8 cellular contexts compared by ENCODE assay signal in the genomic region with DNA sequence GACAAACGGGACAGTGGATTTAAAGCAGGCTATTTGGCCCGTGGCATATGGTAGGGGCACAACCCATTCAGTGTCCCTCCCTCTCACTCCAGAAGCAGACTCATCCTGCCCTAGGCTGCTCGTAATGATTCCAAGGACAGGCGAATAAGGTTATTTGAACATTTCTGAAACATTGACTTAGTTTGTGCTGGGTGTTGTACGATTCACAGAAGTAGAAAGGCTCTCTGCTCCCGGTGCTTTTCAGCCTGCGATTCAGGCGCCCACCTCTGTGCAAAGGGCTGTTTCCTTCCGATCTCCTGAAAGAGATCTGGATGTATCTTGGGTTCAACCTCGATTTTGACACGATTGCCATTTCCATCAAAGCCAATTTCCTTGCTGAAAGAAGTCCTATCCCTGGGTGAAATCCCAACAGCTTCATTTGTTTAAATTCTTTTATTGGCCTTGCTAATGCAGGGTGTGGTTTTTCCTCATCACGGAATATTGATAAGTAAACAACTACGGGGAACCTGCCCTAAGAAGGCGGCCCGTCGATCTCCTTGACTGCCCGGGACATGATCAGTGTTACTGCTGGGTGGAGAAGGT. TPM values are rescaled to one million over a fixed set of nuclear protein-coding genes. Genes with fewer than 3 reads are reported as not detected.
DNase-seq lines count a peak whose midpoint lies in the region; ATAC-seq and TF ChIP-seq lines count a peak whose summit lies in the region.

No MANE protein-coding gene starts in this region.

- H3K27ac ChIP-seq in CD4-positive, alpha-beta memory T cell (ENCODE audit: low read depth, low read length): no peak overlapping the region
- no peak overlapping the region for H3K27ac ChIP-seq in KMS-11
- H3K27ac ChIP-seq in breast epithelium: peak overlapping the region; percentile 91 to 99
- H3K27ac ChIP-seq in mesendoderm (ENCODE audit: low read depth, low read length): peak overlapping the region; percentile 50
- peak overlapping the region; percentile 94 to 99 for H3K27ac ChIP-seq in uterus

- H3K27me3 Mint-ChIP-seq in CD4-positive, alpha-beta memory T cell: peaks cover 33 to 36% of the 10 kb centered on the region in 2 donors

- TF ChIP-seq POLR2A in breast epithelium (IDR thresholded peaks at IDR 0.05) (no peak), uterus (IDR thresholded peaks at IDR 0.05) (no peak)

- POLR2A ChIA-PET in CD4-positive, alpha-beta memory T cell (lab: Charles Lee; ENCODE audit: partially characterized antibody): no interaction called here

- peaks cover 0 to 5% (median 0%) of the 10 kb centered on the region in 8 donors for H3K9me3 Mint-ChIP-seq in CD4-positive, alpha-beta memory T cell

- H3K36me3 ChIP-seq in CD4-positive, alpha-beta memory T cell (ENCODE audit: insufficient read depth, low read length): no peaks in the 10 kb centered on the region
- no peaks in the 10 kb centered on the region for H3K36me3 ChIP-seq in KMS-11 (ENCODE audit: insufficient read depth)
- no peaks in the 10 kb centered on the region for H3K36me3 ChIP-seq in breast epithelium
- no peaks in the 10 kb centered on the region for H3K36me3 ChIP-seq in mesendoderm (ENCODE audit: control insufficient read depth, insufficient read depth, low read length)
- H3K36me3 ChIP-seq in uterus: no peaks in the 10 kb centered on the region

- no peak overlapping the region for H2AK5ac ChIP-seq in mesendoderm (ENCODE audit: low read length)

- TF ChIP-seq CTCF in KMS-11 (conservative IDR thresholded peaks at IDR 0.05; ENCODE audit: low read depth, low read length) (no peak), breast epithelium (IDR thresholded peaks at IDR 0.05) (no peak), uterus (IDR thresholded peaks at IDR 0.05) (no peak)

- H3K4me1 ChIP-seq in CD4-positive, alpha-beta memory T cell (ENCODE audit: insufficient read depth, low read length): peaks cover 8% of the 10 kb centered on the region
- peaks cover 13% of the 10 kb centered on the region for H3K4me1 ChIP-seq in KMS-11 (ENCODE audit: low read depth, poor library complexity, severe bottlenecking)
- no peaks in the 10 kb centered on the region for H3K4me1 ChIP-seq in breast epithelium
- H3K4me1 ChIP-seq in mesendoderm (ENCODE audit: control insufficient read depth, low read depth, low read length): no peaks in the 10 kb centered on the region
- H3K4me1 ChIP-seq in uterus: no peaks in the 10 kb centered on the region

- H4K20me1 ChIP-seq in KMS-11 (ENCODE audit: insufficient read depth): no peaks in the 10 kb centered on the region

- no peak overlapping the region for H2BK15ac ChIP-seq in mesendoderm (replicated peaks; ENCODE audit: low read depth)

- peak overlapping the region; percentile 64 to 86 (median 81) for H3K4me3 Mint-ChIP-seq in CD4-positive, alpha-beta memory T cell

- no peak overlapping the region for H3K23ac ChIP-seq in mesendoderm (ENCODE audit: low read length)

- H3K79me2 ChIP-seq in KMS-11 (ENCODE audit: insufficient read depth, low read depth): peaks cover 16% of the 10 kb centered on the region
- H3K79me2 ChIP-seq in mesendoderm (ENCODE audit: control insufficient read depth, insufficient read depth, low read length): peaks cover 5% of the 10 kb centered on the region

- H2BK120ac ChIP-seq in mesendoderm (ENCODE audit: low read depth, low read length): no peak overlapping the region

- H3K27me3 ChIP-seq in CD4-positive, alpha-beta memory T cell (ENCODE audit: insufficient read depth, low read length): peaks cover 33% of the 10 kb centered on the region
- H3K27me3 ChIP-seq in KMS-11 (ENCODE audit: insufficient read depth, low read depth): no peaks in the 10 kb centered on the region
- H3K27me3 ChIP-seq in breast epithelium: no peaks in the 10 kb centered on the region
- no peaks in the 10 kb centered on the region for H3K27me3 ChIP-seq in mesendoderm (ENCODE audit: insufficient read depth, low read length, poor library complexity)
- peaks cover 0 to 3% of the 10 kb centered on the region in 2 donors for H3K27me3 ChIP-seq in uterus

- peak overlapping the region in 1 of 2 donors; percentile 28 for H3K4me3 ChIP-seq in CD4-positive, alpha-beta memory T cell (ENCODE audit: low read length in 2 of 2)
- H3K4me3 ChIP-seq in KMS-11 (IDR thresholded peaks at IDR 0.05; ENCODE audit: insufficient read depth, low read depth, low read length) (no peak overlapping the region), breast epithelium (peak overlapping the region; percentile 69 to 81 (median 77)), mesendoderm (ENCODE audit: low read length) (peak overlapping the region; percentile 37), uterus (peak overlapping the region; percentile 54 to 79)

- no peak overlapping the region for H3K27ac Mint-ChIP-seq in CD4-positive, alpha-beta memory T cell

- CTCF ChIA-PET in CD4-positive, alpha-beta memory T cell (lab: Charles Lee; ENCODE audit: partially characterized antibody): interaction anchor here (1.0 kb wide), 1 partner anchor 11 kb away, joined by 4 read pairs; no protein-coding TSS in a partner anchor

- H4K8ac ChIP-seq in mesendoderm (ENCODE audit: low read depth, low read length): no peak overlapping the region

- H3K4me1 Mint-ChIP-seq in CD4-positive, alpha-beta memory T cell: peaks cover 5 to 18% (median 11%) of the 10 kb centered on the region in 4 donors

- no peak for DNase-seq in CD4-positive, alpha-beta memory T cell
- DNase-seq in breast epithelium (ENCODE audit: low spot score in 2 of 2) (no peak), mesendoderm (peak; percentile 44), uterus (peak in 1 of 2 donors; percentile 19)
- no peak for DNase-seq in activated CD4-positive, alpha-beta T cell treated with anti-CD3 and anti-CD28 coated beads, Interleukin-2, amount 50 U/mL, for 48 hours

- ATAC-seq in HG02840 (IDR thresholded peaks at IDR 0.05; ENCODE audit: low FRiP score, unreplicated experiment) (no peak), GM18870 (IDR thresholded peaks at IDR 0.05; ENCODE audit: unreplicated experiment) (no peak)

- no CpG with 5 or more reads among the region's 17 CpGs for WGBS in mesendoderm (ENCODE audit: extremely low coverage, insufficient coverage, low lambda C conversion rate)

- H3K9ac ChIP-seq in KMS-11: no peak overlapping the region; the same call in 1 of the 2 replicates
- H3K9ac ChIP-seq in mesendoderm (ENCODE audit: low read length): peak overlapping the region; percentile 69

- no peak overlapping the region for H2BK5ac ChIP-seq in mesendoderm (ENCODE audit: low read length)

- no peaks in the 10 kb centered on the region for H3K36me3 Mint-ChIP-seq in CD4-positive, alpha-beta memory T cell

- peak overlapping the region; percentile 89 for H3K56ac ChIP-seq in mesendoderm (ENCODE audit: low read length)

- no peak overlapping the region for H4K5ac ChIP-seq in mesendoderm (ENCODE audit: low read length)

- peak overlapping the region; percentile 54 for H2AFZ ChIP-seq in KMS-11 (ENCODE audit: low read depth)

- H3K4me2 ChIP-seq in KMS-11: peak overlapping the region; percentile 29; the same call in 1 of the 2 replicates
- H3K4me2 ChIP-seq in mesendoderm (ENCODE audit: low read length): peak overlapping the region; percentile 53

- H3K9me3 ChIP-seq in CD4-positive, alpha-beta memory T cell (ENCODE audit: control insufficient read depth in 1 of 2, low read length in 2 of 2): no peaks in the 10 kb centered on the region
- H3K9me3 ChIP-seq in breast epithelium (no peaks in the 10 kb centered on the region), uterus (no peaks in the 10 kb centered on the region)

- no peaks in the 10 kb centered on the region for H3K79me1 ChIP-seq in mesendoderm (ENCODE audit: low read length)

- H3K18ac ChIP-seq in mesendoderm (ENCODE audit: low read length): no peak overlapping the region

- H3K4ac ChIP-seq in mesendoderm (ENCODE audit: low read depth, low read length): no peak overlapping the region

- intact Hi-C loops in CD4-positive, alpha-beta memory T cell (cut with micrococcal nuclease): no loop called here
- intact Hi-C loops in breast epithelium (cut with DNase I; ENCODE audit: low total_unique reads) (no loop called here), uterus (cut with DNase I; ENCODE audit: low total_unique reads) (no loop called here)

RNA-seq across cellular contexts. Expression of gene ZC3H12C, which starts 1.1 kb away (rescaled TPM):
- total RNA-seq in CD4-positive, alpha-beta memory T cell: under 1 TPM; 0.17 TPM
- polyA plus RNA-seq in CD4-positive, alpha-beta memory T cell: not detected
- total RNA-seq in breast epithelium (10 to 100 TPM; 10.2 to 19.8 (median 13.2) TPM), uterus (10 to 100 TPM in 3 of 4 donors, 1 to 10 TPM in 1; 2.3 to 27.6 (median 18.6) TPM)
- 0.84 TPM for polyA plus RNA-seq in mesendoderm (2013, experiment 1 of 2)
- 0.83 TPM for polyA plus RNA-seq in mesendoderm (2013, experiment 2 of 2)

Comparison
In these comparisons a context has a peak if more than half of its experiments do, and no peak if none do; other contexts are left out.
1. H3K27ac ChIP-seq: peak in breast epithelium (2 of 2), mesendoderm (single experiment) and uterus (2 of 2); none in CD4-positive, alpha-beta memory T cell (single experiment) and KMS-11 (single experiment).